In the genomic region with DNA sequence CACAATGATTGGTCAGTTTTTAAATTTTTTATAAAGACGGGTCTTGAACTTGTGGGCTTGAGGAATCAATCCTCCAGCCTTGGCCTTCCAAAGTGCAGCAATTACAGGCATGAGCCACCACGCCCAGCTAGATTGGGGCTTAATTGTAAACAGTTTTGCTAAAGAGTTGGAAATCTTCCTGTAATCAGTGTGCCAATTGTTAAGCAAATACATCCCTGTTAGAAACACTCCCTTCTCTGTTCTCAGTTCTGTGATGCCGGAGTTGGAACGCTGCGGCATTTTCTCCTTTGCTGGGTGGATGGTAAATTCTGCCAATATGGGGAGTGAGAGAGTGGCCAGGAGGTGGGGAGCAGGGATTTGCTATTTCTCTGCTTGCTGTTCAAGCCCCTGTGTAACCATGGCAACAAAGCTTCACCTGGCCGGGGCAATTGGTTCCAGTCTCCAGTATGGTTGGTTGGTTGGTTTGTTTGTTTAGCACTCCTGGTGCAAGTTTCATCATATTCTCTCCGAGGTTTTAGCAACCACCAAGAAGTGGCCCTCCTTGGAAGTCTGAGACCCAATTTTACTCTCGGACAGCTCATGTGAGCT, we compare ENCODE assay signal across 22 cellular contexts. TPM values are rescaled to one million over a fixed set of nuclear protein-coding genes. Genes with fewer than 3 reads are reported as not detected.
DNase-seq lines count a peak whose midpoint lies in the region; TF ChIP-seq lines count a peak whose summit lies in the region.
"Had no signal": no experiment of that assay in that cellular context is flagged by ENCODE, and none has a peak within 500 bp of the region (broad histone marks: within the 10 kb centered on the region; RNA-seq: fewer than 3 reads in every experiment).

No MANE protein-coding gene starts in this region.

- WGBS in mesendoderm (ENCODE audit: extremely low coverage, insufficient coverage, low lambda C conversion rate), result no CpG with 5 or more reads among the region's 8 CpGs
- 57% methylated on average over 8 of the region's 8 CpGs for WGBS in prostate gland

- H3K9ac ChIP-seq in mesendoderm (ENCODE audit: low read length), result no peak overlapping the region

- H4K5ac ChIP-seq in mesendoderm (ENCODE audit: low read length), result no peak overlapping the region

- no peak for TF ChIP-seq CTCF in prostate gland (IDR thresholded peaks at IDR 0.05)

- H3K27ac ChIP-seq in SJCRH30 (no peak overlapping the region), mesendoderm (ENCODE audit: low read depth, low read length) (no peak overlapping the region), prostate gland (no peak overlapping the region)
- H3K27ac ChIP-seq: cardiac muscle cell, ovary, Peyer's patch had no signal

- H3K4me1 ChIP-seq in SJCRH30 (no peaks in the 10 kb centered on the region), mesendoderm (ENCODE audit: control insufficient read depth, low read depth, low read length) (no peaks in the 10 kb centered on the region), prostate gland (replicated peaks) (no peaks in the 10 kb centered on the region)
- H3K4me1 ChIP-seq: Peyer's patch had no signal

- H3K4me2 ChIP-seq in mesendoderm (ENCODE audit: low read length), result no peak overlapping the region

- no peak overlapping the region for H3K18ac ChIP-seq in mesendoderm (ENCODE audit: low read length)

- H3K36me3 ChIP-seq in H7 (replicated peaks; ENCODE audit: control insufficient read depth, insufficient read depth, low read length) (no peaks in the 10 kb centered on the region), SJCRH30 (no peaks in the 10 kb centered on the region), mesendoderm (ENCODE audit: control insufficient read depth, insufficient read depth, low read length) (no peaks in the 10 kb centered on the region), prostate gland (no peaks in the 10 kb centered on the region)
- H3K36me3 ChIP-seq: cardiac muscle cell, ovary, Peyer's patch had no signal

- no peaks in the 10 kb centered on the region for H3K79me1 ChIP-seq in mesendoderm (ENCODE audit: low read length)

- H3K4me3 ChIP-seq in H7 (ENCODE audit: insufficient read depth, low read depth, low read length) (no peak overlapping the region), SJCRH30 (no peak overlapping the region), mesendoderm (ENCODE audit: low read length) (no peak overlapping the region), prostate gland (no peak overlapping the region)
- H3K4me3 ChIP-seq: cardiac muscle cell, ovary, Peyer's patch had no signal

- no peak overlapping the region for H4K8ac ChIP-seq in mesendoderm (ENCODE audit: low read depth, low read length)

- H3K23ac ChIP-seq in mesendoderm (ENCODE audit: low read length), result no peak overlapping the region

- intact Hi-C loops in prostate gland (cut with DNase I), result loop anchor here (10.0 kb wide), 1 partner anchor 76 kb away; no protein-coding TSS in a partner anchor

- H3K9me3 ChIP-seq in SJCRH30 (replicated peaks), result no peaks in the 10 kb centered on the region
- H3K9me3 ChIP-seq in prostate gland, result no peaks in the 10 kb centered on the region
- H3K9me3 ChIP-seq: ovary, Peyer's patch had no signal

- H3K56ac ChIP-seq in mesendoderm (ENCODE audit: low read length), result no peak overlapping the region

- H3K27me3 ChIP-seq in H7 (ENCODE audit: control insufficient read depth, insufficient read depth, low read length) (no peaks in the 10 kb centered on the region), SJCRH30 (no peaks in the 10 kb centered on the region), mesendoderm (ENCODE audit: insufficient read depth, low read length, poor library complexity) (no peaks in the 10 kb centered on the region), prostate gland (replicated peaks; ENCODE audit: insufficient read depth) (no peaks in the 10 kb centered on the region)
- H3K27me3 ChIP-seq: cardiac muscle cell, ovary, Peyer's patch had no signal

- no peak overlapping the region for H2BK15ac ChIP-seq in mesendoderm (replicated peaks; ENCODE audit: low read depth)

- H3K4ac ChIP-seq in mesendoderm (ENCODE audit: low read depth, low read length), result no peak overlapping the region

- H3K79me2 ChIP-seq in mesendoderm (ENCODE audit: control insufficient read depth, insufficient read depth, low read length), result no peaks in the 10 kb centered on the region

- no peak overlapping the region for H2AK5ac ChIP-seq in mesendoderm (ENCODE audit: low read length)

- no peak for TF ChIP-seq POLR2A in prostate gland (IDR thresholded peaks at IDR 0.05)

- DNase-seq in DMS53 (lab: John Stamatoyannopoulos, UW) (peak; percentile 86), H7 (peak; percentile 8), SJCRH30 (peak; percentile 23 to 45), mesendoderm (peak; percentile 35), prostate gland (ENCODE audit: low spot score) (no peak), activated gamma-delta T cell (lab: John Stamatoyannopoulos, UW) (no peak), putamen (ENCODE audit: low spot score) (no peak)
- DNase-seq: activated naive CD4-positive, alpha-beta T cell treated with anti-CD3 and anti-CD28 coated beads, Interleukin-2, amount 50 U/mL, for 16 hours; activated T-cell treated with anti-CD3 and anti-CD28 coated beads, Interleukin-2, amount 50 U/mL, for 48 hours; anterior cingulate cortex; cortex of kidney; MV-4-11; naive thymus-derived CD8-positive, alpha-beta T cell; NCI-H2081 treated with DMSO at 0.1 percent for 48 hours; NK-92 treated with Interleukin-12 subunit alpha and Interleukin-12 subunit beta, amount 100 ng/mL, for 24 hours; ovary; Peyer's patch; T-cell had no signal

- H2BK120ac ChIP-seq in mesendoderm (ENCODE audit: low read depth, low read length), result no peak overlapping the region

- H2BK5ac ChIP-seq in mesendoderm (ENCODE audit: low read length), result no peak overlapping the region

RNA-seq across cellular contexts. Expression of gene SPATA4, which starts 3.0 kb away (rescaled TPM):
- not detected in 2 replicates for total RNA-seq in H7 (2014; rRNA removed; shearing (Covaris generic))
- 0.06 and 0.56 TPM in 2 replicates for total RNA-seq in SJCRH30 (2014; rRNA removed; shearing (Covaris generic))
- 0.13 TPM for polyA plus RNA-seq in mesendoderm (2013, experiment 1 of 2)
- 0.07 TPM for polyA plus RNA-seq in mesendoderm (2013, experiment 2 of 2)
- 10 to 100 TPM in 1 of 2 donors, under 1 TPM in 1; 0.68 to 10.2 TPM for total RNA-seq in prostate gland
- total RNA-seq: activated CD8-positive, alpha-beta memory T cell treated with anti-CD3 and anti-CD28 coated beads for 36 hours; glomerular endothelial cell; naive thymus-derived CD8-positive, alpha-beta T cell; Peyer's patch; T-cell had no signal
- polyA plus RNA-seq: CD14-positive monocyte; naive thymus-derived CD8-positive, alpha-beta T cell had no signal

Comparison
In these comparisons a context has a peak if more than half of its experiments do, and no peak if none do; other contexts are left out.
1. DNase-seq: peak in DMS53 (single experiment), H7 (single experiment), SJCRH30 (2 of 2) and mesendoderm (single experiment); none in prostate gland (single experiment), activated gamma-delta T cell (single experiment) and putamen (single experiment).